In genomic region chr1:63611231-63611630, GRCh38 we compare ENCODE assay signal across 22 cellular contexts. TPM values are rescaled to one million over a fixed set of nuclear protein-coding genes. Genes with fewer than 3 reads are reported as not detected.
DNase-seq lines count a peak whose midpoint lies in the region; ATAC-seq and TF ChIP-seq lines count a peak whose summit lies in the region.
"Had no signal": no experiment of that assay in that cellular context is flagged by ENCODE, and none has a peak within 500 bp of the region (broad histone marks: within the 10 kb centered on the region; RNA-seq: fewer than 3 reads in every experiment).

No MANE protein-coding gene starts in this region.

- WGBS in mammary epithelial cell (ENCODE audit: low coverage, missing lambda C conversion rate) = 96% methylated on average over 3 of the region's 3 CpGs
- WGBS in mesodermal cell (ENCODE audit: insufficient coverage in 2 of 2), 2 experiments = 89 to 100% methylated on average over 1 of the region's 3 CpGs

- no peak overlapping the region for H3K4me2 ChIP-seq in mammary epithelial cell (ENCODE audit: insufficient read depth, low read depth, low read length)
- H3K4me2 ChIP-seq: BLaER1, KMS-11 had no signal

- no peaks in the 10 kb centered on the region for H3K9me3 Mint-ChIP-seq in MCF 10A (ENCODE audit: unreplicated experiment)
- H3K9me3 Mint-ChIP-seq: nephron had no signal

- H3K27ac ChIP-seq in mammary epithelial cell (ENCODE audit: insufficient read depth, low read depth, low read length) (no peak overlapping the region), mesodermal cell (ENCODE audit: low read depth, low read length, severe bottlenecking) (peak overlapping the region; percentile 77)
- H3K27ac ChIP-seq: BLaER1, KMS-11, SJCRH30, testis had no signal

- dilution Hi-C loops in mammary epithelial cell (cut with HindIII; ENCODE audit: low sequenced_read_pairs) = no loop called here

- no peak for TF ChIP-seq CTCF in MCF 10A (IDR thresholded peaks at IDR 0.05; ENCODE audit: unreplicated experiment)
- no peak for TF ChIP-seq CTCF in mammary epithelial cell (conservative IDR thresholded peaks at IDR 0.05 in 1 of 2, IDR thresholded peaks at IDR 0.05 in 1 of 2; ENCODE audit: extremely low read depth in 1 of 2, insufficient read depth in 1 of 2, low read depth in 1 of 2, low read length in 2 of 2)
- no peak for TF ChIP-seq CTCF in GM13977 (IDR thresholded peaks at IDR 0.05; ENCODE audit: extremely low read depth, insufficient read depth, missing control alignments)

- no peak overlapping the region for H3K4me3 ChIP-seq in mammary epithelial cell (replicated peaks in 1 of 3; ENCODE audit: insufficient read depth in 1 of 3, low read depth in 2 of 3, low read length in 3 of 3)
- no peak overlapping the region for H3K4me3 ChIP-seq in mesodermal cell (ENCODE audit: extremely low read depth, insufficient read depth, low read length, poor library complexity, severe bottlenecking)
- H3K4me3 ChIP-seq: BLaER1, lung, SJCRH30, testis had no signal

- no peak overlapping the region for H2AFZ ChIP-seq in mammary epithelial cell (ENCODE audit: low read depth, low read length)

- H3K4me3 Mint-ChIP-seq in MCF 10A (ENCODE audit: unreplicated experiment) = no peak overlapping the region
- H3K4me3 Mint-ChIP-seq: nephron had no signal

- H3K27me3 Mint-ChIP-seq in MCF 10A (ENCODE audit: insufficient read depth, unreplicated experiment) = no peaks in the 10 kb centered on the region

- H3K27ac Mint-ChIP-seq in MCF 10A (ENCODE audit: low read depth, unreplicated experiment) = peak overlapping the region; percentile 9
- H3K27ac Mint-ChIP-seq: nephron had no signal

- intact Hi-C loops in MCF 10A (cut with micrococcal nuclease) (no loop called here), mammary epithelial cell (cut with micrococcal nuclease) (no loop called here)

- H3K4me1 ChIP-seq in mammary epithelial cell (ENCODE audit: insufficient read depth, low read length) (peaks cover 5% of the 10 kb centered on the region), mesodermal cell (ENCODE audit: control insufficient read depth, insufficient read depth, low read length, poor library complexity, severe bottlenecking) (peaks cover 18% of the 10 kb centered on the region)
- H3K4me1 ChIP-seq: BLaER1 had no signal

- H3K27me3 ChIP-seq in mammary epithelial cell (ENCODE audit: insufficient read depth, low read length) = no peaks in the 10 kb centered on the region
- H3K27me3 ChIP-seq: BLaER1, SJCRH30, testis had no signal

- DNase-seq in MCF 10A (ENCODE audit: unreplicated experiment) (peak; percentile 39), mammary epithelial cell (no peak), ecto neural progenitor cell (ENCODE audit: low spot score) (peak; percentile 57), GM13977 (ENCODE audit: low spot score) (no peak), NCI-H446 treated with DMSO at 0.1 percent for 48 hours (lab: John Stamatoyannopoulos, UW) (no peak)
- DNase-seq: 8988T; activated CD4-positive, CD25-positive, alpha-beta regulatory T cell treated with anti-CD3 and anti-CD28 coated beads, Interleukin-2, amount 50 U/mL, for 72 hours; activated effector memory CD4-positive, alpha-beta T cell treated with anti-CD3 and anti-CD28 coated beads, Interleukin-2, amount 50 U/mL, for 16 hours; DMS153; NCI-H1417 treated with DMSO at 0.1 percent for 48 hours; NCI-H2227 treated with DMSO at 0.1 percent for 48 hours; NK-92 treated with Interleukin-12 subunit alpha and Interleukin-12 subunit beta, amount 100 ng/mL, for 24 hours; SJCRH30; stimulated activated CD4-positive, alpha-beta T cell treated with anti-CD3 and anti-CD28 coated beads, Interleukin-1b, Interleukin-23, amount 100 ng/mL, for 48 hours; testis had no signal

- H3K9ac ChIP-seq in mammary epithelial cell (ENCODE audit: insufficient read depth, low read length) = no peak overlapping the region
- H3K9ac ChIP-seq: BLaER1, KMS-11 had no signal

- peaks cover 20% of the 10 kb centered on the region for H3K4me1 Mint-ChIP-seq in MCF 10A (ENCODE audit: insufficient read depth, unreplicated experiment)

- in situ Hi-C loops in mammary epithelial cell (cut with MboI; ENCODE audit: low sequenced_read_pairs in 2 of 2) = loop anchor here in 1 of 2 donors (10.0 kb wide), 1 partner anchor 524 kb away; no protein-coding TSS in a partner anchor
- in situ Hi-C loops in GM13977 (cut with MboI; ENCODE audit: low pct_unique_long_range_greater_than_20kb, low sequenced_read_pairs, unreplicated experiment) = loop anchor here (25.0 kb wide), 3 partner anchors 301 to 626 kb away; no protein-coding TSS in a partner anchor

- H3K79me2 ChIP-seq in mammary epithelial cell (ENCODE audit: insufficient read depth, low read length) = peaks cover 62% of the 10 kb centered on the region

- H3K9me3 ChIP-seq in mammary epithelial cell (replicated peaks; ENCODE audit: insufficient read depth, low read length) (no peaks in the 10 kb centered on the region), mesodermal cell (ENCODE audit: control insufficient read depth, low read length) (no peaks in the 10 kb centered on the region)
- H3K9me3 ChIP-seq: BLaER1, SJCRH30, testis had no signal

- no peaks in the 10 kb centered on the region for H3K36me3 Mint-ChIP-seq in MCF 10A (ENCODE audit: insufficient read depth, unreplicated experiment)

- H4K20me1 ChIP-seq in mammary epithelial cell (ENCODE audit: insufficient read depth, low read length) = no peaks in the 10 kb centered on the region
- H4K20me1 ChIP-seq: BLaER1 had no signal

- no TSS peak for BruUV-seq in MCF 10A (replicated peaks; lab: Mats Ljungman, UMichigan)
- BruUV-seq in mammary epithelial cell (replicated peaks; lab: Mats Ljungman, UMichigan) = no TSS peak

- POLR2A ChIA-PET in MCF 10A (lab: Yijun Ruan, JAX) = interaction anchor here (0.6 to 1.3 kb wide), 3 partner anchors 15 to 330 kb away, joined by 3 to 5 read pairs (median 3); no protein-coding TSS in a partner anchor

- ATAC-seq in HG03108 (IDR thresholded peaks at IDR 0.05; ENCODE audit: unreplicated experiment) (no peak), GM19035 (IDR thresholded peaks at IDR 0.05; ENCODE audit: unreplicated experiment) (no peak)

- H3K36me3 ChIP-seq in mammary epithelial cell (ENCODE audit: insufficient read depth, low read length) = no peaks in the 10 kb centered on the region
- H3K36me3 ChIP-seq in mesodermal cell (ENCODE audit: control insufficient read depth, insufficient read depth, low read length) = no peaks in the 10 kb centered on the region
- H3K36me3 ChIP-seq: SJCRH30 had no signal

- CTCF ChIA-PET in MCF 10A (lab: Yijun Ruan, JAX) = interaction anchor here (1.4 to 2.7 kb wide), 4 partner anchors 36 to 636 kb away, joined by 3 to 15 read pairs (median 9); no protein-coding TSS in a partner anchor
- CTCF ChIA-PET in mammary epithelial cell (lab: Charles Lee; ENCODE audit: low non-redundant PET) = interaction anchor here (0.6 kb wide), 1 partner anchor 81 kb away, joined by 3 read pairs; no protein-coding TSS in a partner anchor

RNA-seq across cellular contexts. Expression of gene PGM1, which starts 18.0 kb away (rescaled TPM):
- total RNA-seq in MCF 10A (2022) (60.2 and 77.9 TPM in 2 replicates), mammary epithelial cell (100 to 1,000 TPM in 1 of 2 donors, 10 to 100 TPM in 1; 93.7 to 177 TPM)
- 76.6 TPM for polyA plus RNA-seq in mammary epithelial cell
- 158 TPM for polyA minus RNA-seq in mammary epithelial cell
- 51.2 TPM for polyA plus RNA-seq in mesodermal cell (2013, experiment 1 of 2)
- 45.4 TPM for polyA plus RNA-seq in mesodermal cell (2013, experiment 2 of 2)

Comparison
In these comparisons a context has a peak if more than half of its experiments do, and no peak if none do; other contexts are left out.
1. DNase-seq: peak in MCF 10A (single experiment) and ecto neural progenitor cell (single experiment); none in mammary epithelial cell (single experiment), GM13977 (single experiment) and NCI-H446 treated with DMSO at 0.1 percent for 48 hours (single experiment).